In genomic region chr10:103750836-103751235, GRCh38 we compare ENCODE assay signal across 21 cellular contexts.
"Had no signal": no experiment of that assay in that cellular context is flagged by ENCODE, and none has a peak within 500 bp of the region (broad histone marks: within the 10 kb centered on the region; RNA-seq: fewer than 3 reads in every experiment).

No MANE protein-coding gene starts in this region.

- ATAC-seq: activated T-helper 17 cell treated with anti-CD3 and anti-CD28 coated beads, Interleukin-2, amount 50 U/mL, for 72 hours; foreskin keratinocyte; lower lobe of right lung had no signal

- H3K36me3 Mint-ChIP-seq: activated naive CD8-positive, alpha-beta T cell treated with anti-CD3 and anti-CD28 coated beads, Interleukin-2, amount 10 ng/mL, durations not matched to agents 7 days and 5 days had no signal

- H3K36me3 ChIP-seq: lower lobe of right lung, transverse colon had no signal

- H3K27me3 Mint-ChIP-seq: activated CD4-positive, alpha-beta memory T cell treated with anti-CD3 and anti-CD28 coated beads, Interleukin-2, amount 10 ng/mL, durations not matched to agents 7 days and 5 days; activated T-helper 17 cell treated with anti-CD3 and anti-CD28 coated beads, Interleukin-2, amount 50 U/mL, for 72 hours; stimulated activated naive CD8-positive, alpha-beta T cell treated with anti-CD3 and anti-CD28 coated beads, Interleukin-15, Interleukin-2, amounts not matched to agents 100 ng/mL and 50 ng/mL, for 24 hours had no signal

- H3K27ac ChIP-seq: foreskin keratinocyte, lower lobe of right lung, transverse colon had no signal

- H3K27ac Mint-ChIP-seq: activated CD4-positive, alpha-beta memory T cell treated with anti-CD3 and anti-CD28 coated beads, Interleukin-2, amount 10 ng/mL, durations not matched to agents 7 days and 5 days; activated naive CD8-positive, alpha-beta T cell treated with anti-CD3 and anti-CD28 coated beads, Interleukin-2, amount 10 ng/mL, durations not matched to agents 7 days and 5 days; activated T-helper 17 cell treated with anti-CD3 and anti-CD28 coated beads, Interleukin-2, amount 50 U/mL, for 72 hours; dendritic cell treated with granulocyte-macrophage colony-stimulating factor and Interleukin-4, amounts not matched to agents 40 ng/mL and 50 ng/mL, for 4 days; nephron progenitor cell; stimulated activated naive CD8-positive, alpha-beta T cell treated with anti-CD3 and anti-CD28 coated beads, Interleukin-15, Interleukin-2, amounts not matched to agents 100 ng/mL and 50 ng/mL, for 24 hours had no signal

- H3K9me3 ChIP-seq: transverse colon had no signal

- H3K9me3 Mint-ChIP-seq: activated naive CD8-positive, alpha-beta T cell treated with anti-CD3 and anti-CD28 coated beads, Interleukin-2, amount 10 ng/mL, durations not matched to agents 7 days and 5 days; activated T-helper 17 cell treated with anti-CD3 and anti-CD28 coated beads, Interleukin-2, amount 50 U/mL, for 72 hours; dendritic cell treated with granulocyte-macrophage colony-stimulating factor and Interleukin-4, amounts not matched to agents 40 ng/mL and 50 ng/mL, for 4 days; nephron progenitor cell; stimulated activated naive CD8-positive, alpha-beta T cell treated with anti-CD3 and anti-CD28 coated beads, Interleukin-15, Interleukin-2, amounts not matched to agents 100 ng/mL and 50 ng/mL, for 24 hours had no signal

- FAIRE-seq: endothelial cell of umbilical vein had no signal

- H3K4me3 Mint-ChIP-seq: activated CD4-positive, alpha-beta memory T cell treated with anti-CD3 and anti-CD28 coated beads, Interleukin-2, amount 10 ng/mL, durations not matched to agents 7 days and 5 days; activated naive CD8-positive, alpha-beta T cell treated with anti-CD3 and anti-CD28 coated beads, Interleukin-2, amount 10 ng/mL, durations not matched to agents 7 days and 5 days; activated T-helper 17 cell treated with anti-CD3 and anti-CD28 coated beads, Interleukin-2, amount 50 U/mL, for 72 hours; dendritic cell treated with granulocyte-macrophage colony-stimulating factor and Interleukin-4, amounts not matched to agents 40 ng/mL and 50 ng/mL, for 4 days; nephron progenitor cell; stimulated activated naive CD8-positive, alpha-beta T cell treated with anti-CD3 and anti-CD28 coated beads, Interleukin-15, Interleukin-2, amounts not matched to agents 100 ng/mL and 50 ng/mL, for 24 hours had no signal

- DNase-seq: activated CD4-positive, alpha-beta memory T cell treated with anti-CD3 and anti-CD28 coated beads, Interleukin-2, amount 10 ng/mL, durations not matched to agents 7 days and 5 days; activated CD4-positive, alpha-beta T cell treated with anti-CD3 and anti-CD28 coated beads for 48 hours; activated CD4-positive, CD25-positive, alpha-beta regulatory T cell; activated naive CD4-positive, alpha-beta T cell; activated naive CD8-positive, alpha-beta T cell treated with anti-CD3 and anti-CD28 coated beads, Interleukin-2, amount 10 ng/mL, durations not matched to agents 7 days and 5 days; activated T-cell treated with anti-CD3 and anti-CD28 coated beads, Interleukin-2, amount 50 U/mL, for 1 hour; anterior cingulate cortex; effector CD8-positive, alpha-beta T cell; foreskin keratinocyte; glutamatergic neuron; kidney glomerular epithelial cell; lower lobe of right lung; nephron progenitor cell; nucleus accumbens; stimulated activated CD4-positive, alpha-beta T cell treated with anti-CD3 and anti-CD28 coated beads, Interleukin-2, amount 100 ng/mL, for 48 hours; T1000; transverse colon had no signal

- H3K4me3 ChIP-seq: lower lobe of right lung, transverse colon had no signal

- H3K27me3 ChIP-seq: foreskin keratinocyte, transverse colon had no signal
